In the genomic region with DNA sequence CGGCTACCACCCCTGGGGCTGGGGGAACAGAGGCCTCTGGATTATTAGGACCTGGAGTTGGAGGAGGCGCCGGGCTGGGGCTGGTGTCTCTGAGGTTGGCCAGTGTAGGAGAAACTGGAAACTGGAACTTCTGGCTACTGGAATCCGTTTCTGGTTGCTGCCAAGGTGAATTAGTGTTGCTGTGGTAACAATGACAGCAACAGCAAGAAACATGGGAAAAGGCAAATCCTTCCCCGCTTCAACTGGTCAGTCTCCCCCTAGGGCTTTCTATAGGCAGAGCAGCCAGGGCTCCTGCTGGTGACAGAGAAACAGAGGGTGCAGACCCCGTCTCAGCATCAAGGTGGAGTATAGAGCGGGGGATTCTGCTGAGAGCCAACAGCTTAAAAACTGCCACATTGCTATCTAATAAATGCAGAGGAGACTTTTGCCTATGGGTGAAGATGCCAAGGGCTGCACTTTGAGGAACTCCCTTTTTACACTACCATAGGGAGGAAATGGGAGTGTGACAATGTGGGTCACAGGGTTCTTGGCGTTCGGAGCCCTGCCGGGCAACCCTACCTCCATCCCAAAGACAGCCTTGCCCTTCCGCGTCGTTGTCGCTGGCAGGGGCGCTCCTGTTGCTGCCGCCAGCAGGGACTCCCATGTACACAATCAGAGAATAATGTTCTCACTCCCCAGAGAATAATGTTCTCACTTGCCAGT, we compare ENCODE assay signal across 9 cellular contexts.
DNase-seq lines count a peak whose midpoint lies in the region; ATAC-seq and TF ChIP-seq lines count a peak whose summit lies in the region.
"Had no signal": no experiment of that assay in that cellular context is flagged by ENCODE, and none has a peak within 500 bp of the region (broad histone marks: within the 10 kb centered on the region; RNA-seq: fewer than 3 reads in every experiment).

No MANE protein-coding gene starts in this region.

- no peak overlapping the region for H3K4me3 Mint-ChIP-seq in endodermal cell
- no peak overlapping the region for H3K4me3 Mint-ChIP-seq in effector memory CD8-positive, alpha-beta T cell
- H3K4me3 Mint-ChIP-seq: activated naive CD4-positive, alpha-beta T cell treated with anti-CD3 and anti-CD28 coated beads, Interleukin-2, amount 50 U/mL, for 24 hours had no signal

- no peak for ATAC-seq in GM18519 (IDR thresholded peaks at IDR 0.05; ENCODE audit: low FRiP score, unreplicated experiment)
- no peak for ATAC-seq in effector memory CD8-positive, alpha-beta T cell (replicated peaks)

- no peaks in the 10 kb centered on the region for H3K9me3 ChIP-seq in endodermal cell (ENCODE audit: control insufficient read depth, low read length)
- H3K9me3 ChIP-seq in neural cell (ENCODE audit: low read length) = no peaks in the 10 kb centered on the region

- TF ChIP-seq CTCF in endodermal cell (conservative IDR thresholded peaks at IDR 0.05) (peak; percentile 85), neural cell (IDR thresholded peaks at IDR 0.05; ENCODE audit: poor library complexity, severe bottlenecking) (peak; percentile 37)

- H3K27ac ChIP-seq in endodermal cell (ENCODE audit: low read depth, low read length) = no peak overlapping the region
- H3K27ac ChIP-seq in neural cell (ENCODE audit: low read length) = no peak overlapping the region

- no peaks in the 10 kb centered on the region for H3K27me3 ChIP-seq in endodermal cell (ENCODE audit: control insufficient read depth, insufficient read depth, low read length, poor library complexity, severe bottlenecking)
- H3K27me3 ChIP-seq in neural cell (ENCODE audit: insufficient read depth, low read depth, low read length) = no peaks in the 10 kb centered on the region

- H3K9ac ChIP-seq in endodermal cell (ENCODE audit: extremely low read depth, low read length, poor library complexity, severe bottlenecking) (no peak overlapping the region), neural cell (ENCODE audit: low read length) (no peak overlapping the region)

- no peak overlapping the region for H3K4me2 ChIP-seq in neural cell (ENCODE audit: low read length)

- TF ChIP-seq RAD21 in neural cell (conservative IDR thresholded peaks at IDR 0.05) = no peak

- no peaks in the 10 kb centered on the region for H3K9me2 ChIP-seq in neural cell (ENCODE audit: insufficient read depth, low read length)

- H3K36me3 ChIP-seq in endodermal cell (ENCODE audit: control insufficient read depth, insufficient read depth, low read length) = no peaks in the 10 kb centered on the region
- H3K36me3 ChIP-seq in neural cell (ENCODE audit: insufficient read depth, low read length) = no peaks in the 10 kb centered on the region

- H3K4me1 ChIP-seq in endodermal cell (ENCODE audit: control insufficient read depth, insufficient read depth, low read length) = peaks cover 2% of the 10 kb centered on the region

- no peak for TF ChIP-seq EP300 in neural cell (conservative IDR thresholded peaks at IDR 0.05; ENCODE audit: poor library complexity, severe bottlenecking)

- no peak overlapping the region for H2AFZ ChIP-seq in neural cell (ENCODE audit: low read depth, low read length)

- H3K36me3 Mint-ChIP-seq in endodermal cell (ENCODE audit: low read depth) = no peaks in the 10 kb centered on the region
- H3K36me3 Mint-ChIP-seq in effector memory CD8-positive, alpha-beta T cell (ENCODE audit: insufficient read depth) = no peaks in the 10 kb centered on the region
- H3K36me3 Mint-ChIP-seq: activated naive CD4-positive, alpha-beta T cell treated with anti-CD3 and anti-CD28 coated beads, Interleukin-2, amount 50 U/mL, for 24 hours had no signal

- H3K9me3 Mint-ChIP-seq in endodermal cell = no peaks in the 10 kb centered on the region
- no peaks in the 10 kb centered on the region for H3K9me3 Mint-ChIP-seq in effector memory CD8-positive, alpha-beta T cell
- H3K9me3 Mint-ChIP-seq: activated naive CD4-positive, alpha-beta T cell treated with anti-CD3 and anti-CD28 coated beads, Interleukin-2, amount 50 U/mL, for 24 hours had no signal

- peaks cover 8% of the 10 kb centered on the region for H3K4me1 Mint-ChIP-seq in endodermal cell
- H3K4me1 Mint-ChIP-seq in effector memory CD8-positive, alpha-beta T cell (ENCODE audit: low read depth in 2 of 2) = peaks cover 13 to 18% of the 10 kb centered on the region in 2 donors

- no peaks in the 10 kb centered on the region for H3K27me3 Mint-ChIP-seq in endodermal cell (ENCODE audit: insufficient read depth)
- H3K27me3 Mint-ChIP-seq in effector memory CD8-positive, alpha-beta T cell = peaks cover 7 to 27% of the 10 kb centered on the region in 2 donors
- H3K27me3 Mint-ChIP-seq: activated naive CD4-positive, alpha-beta T cell treated with anti-CD3 and anti-CD28 coated beads, Interleukin-2, amount 50 U/mL, for 24 hours had no signal

- H3F3A ChIP-seq in neural cell (ENCODE audit: insufficient read depth, low read length, poor library complexity, severe bottlenecking) = no peaks in the 10 kb centered on the region

- 61 to 66% methylated on average over 12 to 16 of the region's 16 CpGs for WGBS in endodermal cell (ENCODE audit: insufficient coverage in 1 of 2, insufficient read length in 1 of 2), 2 experiments

- DNase-seq in ELF-1 (ENCODE audit: low read depth, low spot score) (peak; percentile 93), NCI-H446 treated with DMSO at 0.1 percent for 48 hours (lab: John Stamatoyannopoulos, UW) (peak; percentile 33), endodermal cell (peak; percentile 89), SKM-1 treated with dmso at 0.1 percent for 144 hours (lab: John Stamatoyannopoulos, UW; ENCODE audit: unreplicated experiment) (no peak)
- no peak for DNase-seq in stimulated activated naive CD4-positive, alpha-beta T cell (lab: John Stamatoyannopoulos, UW)
- DNase-seq in effector memory CD8-positive, alpha-beta T cell = no peak

- no peaks in the 10 kb centered on the region for H3K79me2 ChIP-seq in neural cell (replicated peaks; ENCODE audit: insufficient read depth, low read length)

- peak overlapping the region; percentile 80 for H3K27ac Mint-ChIP-seq in endodermal cell
- H3K27ac Mint-ChIP-seq in effector memory CD8-positive, alpha-beta T cell = peak overlapping the region in 1 of 2 donors; percentile 75
- H3K27ac Mint-ChIP-seq: activated naive CD4-positive, alpha-beta T cell treated with anti-CD3 and anti-CD28 coated beads, Interleukin-2, amount 50 U/mL, for 24 hours had no signal

- no peaks in the 10 kb centered on the region for H4K20me1 ChIP-seq in neural cell (ENCODE audit: insufficient read depth)

- no peak overlapping the region for H3K4me3 ChIP-seq in endodermal cell (ENCODE audit: low read length)
- no peak overlapping the region for H3K4me3 ChIP-seq in neural cell (ENCODE audit: low read length)

TF ChIP-seq in neural cell, 6 proteins besides CTCF, POLR2A, EP300 and RAD21:
- TF ChIP-seq MXI1 (conservative IDR thresholded peaks at IDR 0.05; ENCODE audit: poor library complexity, severe bottlenecking) (no peak), EZH2 (IDR thresholded peaks at IDR 0.05; ENCODE audit: borderline replicate concordance, insufficient read depth, low read length, poor library complexity, severe bottlenecking) (no peak), TAF1 (IDR thresholded peaks at IDR 0.05; ENCODE audit: low read depth) (no peak), POLR2AphosphoS5 (IDR thresholded peaks at IDR 0.05) (no peak), SMC3 (conservative IDR thresholded peaks at IDR 0.05; ENCODE audit: poor library complexity) (no peak)
- TF ChIP-seq, protein P1, sequence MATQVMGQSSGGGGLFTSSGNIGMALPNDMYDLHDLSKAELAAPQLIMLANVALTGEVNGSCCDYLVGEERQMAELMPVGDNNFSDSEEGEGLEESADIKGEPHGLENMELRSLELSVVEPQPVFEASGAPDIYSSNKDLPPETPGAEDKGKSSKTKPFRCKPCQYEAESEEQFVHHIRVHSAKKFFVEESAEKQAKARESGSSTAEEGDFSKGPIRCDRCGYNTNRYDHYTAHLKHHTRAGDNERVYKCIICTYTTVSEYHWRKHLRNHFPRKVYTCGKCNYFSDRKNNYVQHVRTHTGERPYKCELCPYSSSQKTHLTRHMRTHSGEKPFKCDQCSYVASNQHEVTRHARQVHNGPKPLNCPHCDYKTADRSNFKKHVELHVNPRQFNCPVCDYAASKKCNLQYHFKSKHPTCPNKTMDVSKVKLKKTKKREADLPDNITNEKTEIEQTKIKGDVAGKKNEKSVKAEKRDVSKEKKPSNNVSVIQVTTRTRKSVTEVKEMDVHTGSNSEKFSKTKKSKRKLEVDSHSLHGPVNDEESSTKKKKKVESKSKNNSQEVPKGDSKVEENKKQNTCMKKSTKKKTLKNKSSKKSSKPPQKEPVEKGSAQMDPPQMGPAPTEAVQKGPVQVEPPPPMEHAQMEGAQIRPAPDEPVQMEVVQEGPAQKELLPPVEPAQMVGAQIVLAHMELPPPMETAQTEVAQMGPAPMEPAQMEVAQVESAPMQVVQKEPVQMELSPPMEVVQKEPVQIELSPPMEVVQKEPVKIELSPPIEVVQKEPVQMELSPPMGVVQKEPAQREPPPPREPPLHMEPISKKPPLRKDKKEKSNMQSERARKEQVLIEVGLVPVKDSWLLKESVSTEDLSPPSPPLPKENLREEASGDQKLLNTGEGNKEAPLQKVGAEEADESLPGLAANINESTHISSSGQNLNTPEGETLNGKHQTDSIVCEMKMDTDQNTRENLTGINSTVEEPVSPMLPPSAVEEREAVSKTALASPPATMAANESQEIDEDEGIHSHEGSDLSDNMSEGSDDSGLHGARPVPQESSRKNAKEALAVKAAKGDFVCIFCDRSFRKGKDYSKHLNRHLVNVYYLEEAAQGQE (IDR thresholded peaks at IDR 0.05; ENCODE audit: borderline replicate concordance) = no peak

Comparison
In these comparisons a context has a peak if more than half of its experiments do, and no peak if none do; other contexts are left out.
1. DNase-seq: peak in ELF-1 (single experiment), NCI-H446 treated with DMSO at 0.1 percent for 48 hours (single experiment) and endodermal cell (single experiment); none in SKM-1 treated with dmso at 0.1 percent for 144 hours (single experiment), stimulated activated naive CD4-positive, alpha-beta T cell (0 of 6) and effector memory CD8-positive, alpha-beta T cell (0 of 3).